12 cellular contexts compared by ENCODE assay signal in genomic region chrX:23811135-23811781, GRCh38. TPM values are rescaled to one million over a fixed set of nuclear protein-coding genes. Genes with fewer than 3 reads are reported as not detected.
A peak's percentile ranks its signal among the peaks of the same experiment; 100 is the strongest.
DNase-seq lines count a peak whose midpoint lies in the region; ATAC-seq and TF ChIP-seq lines count a peak whose summit lies in the region.
"Had no signal": no experiment of that assay in that cellular context is flagged by ENCODE, and none has a peak within 500 bp of the region (broad histone marks: within the 10 kb centered on the region; RNA-seq: fewer than 3 reads in every experiment).

No MANE protein-coding gene starts in this region.

- H3K36me3 Mint-ChIP-seq in nephron progenitor cell (ENCODE audit: low read depth) (no peaks in the 10 kb centered on the region), chondrocyte (ENCODE audit: low read depth) (no peaks in the 10 kb centered on the region)
- H3K36me3 Mint-ChIP-seq: activated naive CD8-positive, alpha-beta T cell treated with anti-CD3 and anti-CD28 coated beads for 36 hours; CD4-positive, alpha-beta memory T cell had no signal

- TF ChIP-seq CTCF in nephron progenitor cell (IDR thresholded peaks at IDR 0.05) (no peak), chondrocyte (IDR thresholded peaks at IDR 0.05) (no peak)

- DNase-seq in CD1c-positive myeloid dendritic cell (ENCODE audit: extremely low spot score), result peak; percentile 76
- DNase-seq in NOMO-1 (lab: John Stamatoyannopoulos, UW; ENCODE audit: unreplicated experiment in 2 of 2), result peak; percentile 88 to 97
- peak; percentile 43 to 90 for DNase-seq in dermis microvascular lymphatic vessel endothelial cell (ENCODE audit: low read depth in 2 of 2)
- no peak for DNase-seq in nephron progenitor cell
- no peak for DNase-seq in chondrocyte (ENCODE audit: low spot score)
- no peak for DNase-seq in ureter (ENCODE audit: low spot score)
- no peak for DNase-seq in effector CD8-positive, alpha-beta T cell (lab: John Stamatoyannopoulos, UW)
- DNase-seq: activated CD4-positive, alpha-beta T cell treated with anti-CD3 and anti-CD28 coated beads for 1 hour; activated naive CD8-positive, alpha-beta T cell treated with anti-CD3 and anti-CD28 coated beads for 36 hours; CD4-positive, alpha-beta memory T cell; PC-3 had no signal

- H3K27me3 Mint-ChIP-seq in nephron progenitor cell (ENCODE audit: low read depth, poor library complexity) (no peaks in the 10 kb centered on the region), chondrocyte (ENCODE audit: low read depth) (no peaks in the 10 kb centered on the region)

- peaks cover 38% of the 10 kb centered on the region for H3K4me1 Mint-ChIP-seq in nephron progenitor cell
- peaks cover 11% of the 10 kb centered on the region for H3K4me1 Mint-ChIP-seq in chondrocyte (ENCODE audit: low read depth)
- H3K4me1 Mint-ChIP-seq: activated naive CD8-positive, alpha-beta T cell treated with anti-CD3 and anti-CD28 coated beads for 36 hours; CD4-positive, alpha-beta memory T cell had no signal

- peak overlapping the region; percentile 33 for H3K27ac Mint-ChIP-seq in nephron progenitor cell
- no peak overlapping the region for H3K27ac Mint-ChIP-seq in chondrocyte (ENCODE audit: unreplicated experiment)
- H3K27ac Mint-ChIP-seq: activated naive CD8-positive, alpha-beta T cell treated with anti-CD3 and anti-CD28 coated beads for 36 hours; CD4-positive, alpha-beta memory T cell had no signal

- no peak for ATAC-seq in GM21717 (IDR thresholded peaks at IDR 0.05; ENCODE audit: unreplicated experiment)
- ATAC-seq: PC-3 had no signal

- no peak overlapping the region for H3K4me3 Mint-ChIP-seq in nephron progenitor cell
- H3K4me3 Mint-ChIP-seq in chondrocyte (ENCODE audit: unreplicated experiment), result no peak overlapping the region
- H3K4me3 Mint-ChIP-seq: activated naive CD8-positive, alpha-beta T cell treated with anti-CD3 and anti-CD28 coated beads for 36 hours; CD4-positive, alpha-beta memory T cell had no signal

- peaks cover 10% of the 10 kb centered on the region for H3K9me3 Mint-ChIP-seq in nephron progenitor cell
- peaks cover 3% of the 10 kb centered on the region for H3K9me3 Mint-ChIP-seq in chondrocyte (ENCODE audit: low read depth)
- H3K9me3 Mint-ChIP-seq: activated naive CD8-positive, alpha-beta T cell treated with anti-CD3 and anti-CD28 coated beads for 36 hours had no signal

RNA-seq across cellular contexts. Expression of gene SAT1, which starts 28.3 kb away (rescaled TPM):
- 211 and 283 TPM in 2 replicates for total RNA-seq in dermis microvascular lymphatic vessel endothelial cell
- 157 to 264 TPM (median 263 TPM) in 3 replicates for total RNA-seq in chondrocyte
- total RNA-seq in ureter, result 205 TPM

Comparison
In these comparisons a context has a peak if more than half of its experiments do, and no peak if none do; other contexts are left out.
1. DNase-seq: peak in CD1c-positive myeloid dendritic cell (single experiment), NOMO-1 (2 of 2) and dermis microvascular lymphatic vessel endothelial cell (2 of 2); none in nephron progenitor cell (single experiment), chondrocyte (single experiment), ureter (single experiment) and effector CD8-positive, alpha-beta T cell (single experiment).